ENCODE assay signal across 1 cellular context in genomic region chr12:114655934-114656697, GRCh38.
TF ChIP-seq lines count a peak whose summit lies in the region.

No MANE protein-coding gene starts in this region.

TF ChIP-seq in HepG2, 621 proteins besides CTCF, POLR2A, EP300 and RAD21 (continued from another document and continues in another):
- TF ChIP-seq THRA (CRISPR knock-in tag; IDR thresholded peaks at IDR 0.05; ENCODE audit: borderline replicate concordance) (peak; percentile 69; the same call in 1 of the 2 replicates), YEATS2 (CRISPR knock-in tag; IDR thresholded peaks at IDR 0.05; ENCODE audit: borderline replicate concordance) (no peak), KAT7 (CRISPR knock-in tag; IDR thresholded peaks at IDR 0.05; ENCODE audit: borderline replicate concordance) (peak; percentile 13; the same call in 1 of the 2 replicates), GZF1 (CRISPR knock-in tag; IDR thresholded peaks at IDR 0.05) (no peak), SP140L (CRISPR knock-in tag; IDR thresholded peaks at IDR 0.05; ENCODE audit: borderline replicate concordance) (no peak), ZNF678 (CRISPR knock-in tag; IDR thresholded peaks at IDR 0.05) (no peak), ZIK1 (CRISPR knock-in tag; IDR thresholded peaks at IDR 0.05; ENCODE audit: borderline replicate concordance, low read depth) (no peak), ZNF276 (CRISPR knock-in tag; IDR thresholded peaks at IDR 0.05; ENCODE audit: low read depth) (no peak), DPF2 (CRISPR knock-in tag; IDR thresholded peaks at IDR 0.05; ENCODE audit: borderline replicate concordance, low read depth) (peak; percentile 89), SMAD3 (CRISPR knock-in tag; IDR thresholded peaks at IDR 0.05) (peak; percentile 63; the same call in 1 of the 2 replicates), ZNF383 (CRISPR knock-in tag; IDR thresholded peaks at IDR 0.05; ENCODE audit: borderline replicate concordance) (no peak), TBX2 (CRISPR knock-in tag; IDR thresholded peaks at IDR 0.05; ENCODE audit: borderline replicate concordance) (peak; percentile 87), ZNF547 (CRISPR knock-in tag; IDR thresholded peaks at IDR 0.05) (peak; percentile 10; the same call in 1 of the 2 replicates), ZNF549 (CRISPR knock-in tag; IDR thresholded peaks at IDR 0.05) (no peak), HDAC1 (CRISPR knock-in tag; IDR thresholded peaks at IDR 0.05) (peak; percentile 71), MAX (IDR thresholded peaks at IDR 0.05) (peak; percentile 57; the same call in 1 of the 2 replicates), U2AF2 (IDR thresholded peaks at IDR 0.05; ENCODE audit: low read depth, low read length) (no peak), ZFP36L2 (CRISPR knock-in tag; IDR thresholded peaks at IDR 0.05) (no peak), MAFK (conservative IDR thresholded peaks at IDR 0.05 in 1 of 2, IDR thresholded peaks at IDR 0.05 in 1 of 2; ENCODE audit: low read length in 2 of 2) (no peak), RFX1 (IDR thresholded peaks at IDR 0.05) (no peak), ZSCAN12 (CRISPR knock-in tag; IDR thresholded peaks at IDR 0.05) (no peak), ZBTB46 (CRISPR knock-in tag; IDR thresholded peaks at IDR 0.05; ENCODE audit: borderline replicate concordance) (no peak), TFDP1 (CRISPR knock-in tag; IDR thresholded peaks at IDR 0.05; ENCODE audit: borderline replicate concordance) (peak; percentile 14; the same call in 1 of the 2 replicates), IKZF1 (IDR thresholded peaks at IDR 0.05) (no peak), ZNF317 (CRISPR knock-in tag; IDR thresholded peaks at IDR 0.05) (no peak), ZMYM4 (CRISPR knock-in tag; IDR thresholded peaks at IDR 0.05) (peak; percentile 63; the same call in 1 of the 2 replicates), ZNF792 (CRISPR knock-in tag; IDR thresholded peaks at IDR 0.05) (no peak; the same call in 1 of the 2 replicates), ZNF609 (CRISPR knock-in tag; IDR thresholded peaks at IDR 0.05; ENCODE audit: borderline replicate concordance) (peak; percentile 93), ZNF17 (CRISPR knock-in tag; IDR thresholded peaks at IDR 0.05) (no peak), KAT8 (CRISPR knock-in tag; IDR thresholded peaks at IDR 0.05) (peak; percentile 84), ZNF83 (CRISPR knock-in tag; IDR thresholded peaks at IDR 0.05; ENCODE audit: borderline replicate concordance) (no peak), ZNF687 (CRISPR knock-in tag; IDR thresholded peaks at IDR 0.05) (no peak)
- TF ChIP-seq, protein P1, sequence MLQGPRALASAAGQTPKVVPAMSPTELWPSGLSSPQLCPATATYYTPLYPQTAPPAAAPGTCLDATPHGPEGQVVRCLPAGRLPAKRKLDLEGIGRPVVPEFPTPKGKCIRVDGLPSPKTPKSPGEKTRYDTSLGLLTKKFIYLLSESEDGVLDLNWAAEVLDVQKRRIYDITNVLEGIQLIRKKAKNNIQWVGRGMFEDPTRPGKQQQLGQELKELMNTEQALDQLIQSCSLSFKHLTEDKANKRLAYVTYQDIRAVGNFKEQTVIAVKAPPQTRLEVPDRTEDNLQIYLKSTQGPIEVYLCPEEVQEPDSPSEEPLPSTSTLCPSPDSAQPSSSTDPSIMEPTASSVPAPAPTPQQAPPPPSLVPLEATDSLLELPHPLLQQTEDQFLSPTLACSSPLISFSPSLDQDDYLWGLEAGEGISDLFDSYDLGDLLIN (CRISPR knock-in tag; IDR thresholded peaks at IDR 0.05; ENCODE audit: borderline replicate concordance): no peak
- TF ChIP-seq, protein P2, sequence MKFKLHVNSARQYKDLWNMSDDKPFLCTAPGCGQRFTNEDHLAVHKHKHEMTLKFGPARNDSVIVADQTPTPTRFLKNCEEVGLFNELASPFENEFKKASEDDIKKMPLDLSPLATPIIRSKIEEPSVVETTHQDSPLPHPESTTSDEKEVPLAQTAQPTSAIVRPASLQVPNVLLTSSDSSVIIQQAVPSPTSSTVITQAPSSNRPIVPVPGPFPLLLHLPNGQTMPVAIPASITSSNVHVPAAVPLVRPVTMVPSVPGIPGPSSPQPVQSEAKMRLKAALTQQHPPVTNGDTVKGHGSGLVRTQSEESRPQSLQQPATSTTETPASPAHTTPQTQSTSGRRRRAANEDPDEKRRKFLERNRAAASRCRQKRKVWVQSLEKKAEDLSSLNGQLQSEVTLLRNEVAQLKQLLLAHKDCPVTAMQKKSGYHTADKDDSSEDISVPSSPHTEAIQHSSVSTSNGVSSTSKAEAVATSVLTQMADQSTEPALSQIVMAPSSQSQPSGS (CRISPR knock-in tag; IDR thresholded peaks at IDR 0.05): peak; percentile 85
- TF ChIP-seq, protein P3, sequence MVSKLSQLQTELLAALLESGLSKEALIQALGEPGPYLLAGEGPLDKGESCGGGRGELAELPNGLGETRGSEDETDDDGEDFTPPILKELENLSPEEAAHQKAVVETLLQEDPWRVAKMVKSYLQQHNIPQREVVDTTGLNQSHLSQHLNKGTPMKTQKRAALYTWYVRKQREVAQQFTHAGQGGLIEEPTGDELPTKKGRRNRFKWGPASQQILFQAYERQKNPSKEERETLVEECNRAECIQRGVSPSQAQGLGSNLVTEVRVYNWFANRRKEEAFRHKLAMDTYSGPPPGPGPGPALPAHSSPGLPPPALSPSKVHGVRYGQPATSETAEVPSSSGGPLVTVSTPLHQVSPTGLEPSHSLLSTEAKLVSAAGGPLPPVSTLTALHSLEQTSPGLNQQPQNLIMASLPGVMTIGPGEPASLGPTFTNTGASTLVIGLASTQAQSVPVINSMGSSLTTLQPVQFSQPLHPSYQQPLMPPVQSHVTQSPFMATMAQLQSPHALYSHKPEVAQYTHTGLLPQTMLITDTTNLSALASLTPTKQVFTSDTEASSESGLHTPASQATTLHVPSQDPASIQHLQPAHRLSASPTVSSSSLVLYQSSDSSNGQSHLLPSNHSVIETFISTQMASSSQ (IDR thresholded peaks at IDR 0.05; ENCODE audit: low read depth): peak; percentile 70; the same call in 1 of the 2 replicates
- TF ChIP-seq, protein P3 (CRISPR knock-in tag; IDR thresholded peaks at IDR 0.05; ENCODE audit: borderline replicate concordance): peak; percentile 88
